7 cellular contexts compared by ENCODE assay signal in genomic region chr22:42342426-42343135, GRCh38.
DNase-seq lines count a peak whose midpoint lies in the region; ATAC-seq and TF ChIP-seq lines count a peak whose summit lies in the region.

No MANE protein-coding gene starts in this region.

- no peaks in the 10 kb centered on the region for H3K9me3 ChIP-seq in Panc1 (ENCODE audit: control insufficient read depth, insufficient read depth, low read depth, low read length)
- H3K9me3 ChIP-seq in esophagus squamous epithelium, result no peaks in the 10 kb centered on the region
- no peaks in the 10 kb centered on the region for H3K9me3 ChIP-seq in smooth muscle cell (replicated peaks; ENCODE audit: low read depth)

- H2AFZ ChIP-seq in GM23338 (no peak overlapping the region), smooth muscle cell (ENCODE audit: low read depth) (no peak overlapping the region)

- DNase-seq in GM23338 (ENCODE audit: low spot score) (no peak), Panc1 (ENCODE audit: low read depth, low spot score) (no peak), esophagus squamous epithelium (lab: John Stamatoyannopoulos, UW) (no peak), smooth muscle cell (lab: John Stamatoyannopoulos, UW; ENCODE audit: unreplicated experiment) (no peak), AG20443 (ENCODE audit: low spot score) (no peak), NCI-H2107 treated with DMSO at 0.1 percent for 48 hours (lab: John Stamatoyannopoulos, UW; ENCODE audit: unreplicated experiment) (no peak), posterior vena cava (ENCODE audit: low spot score) (no peak)

- H3K4me3 ChIP-seq in GM23338 (peak overlapping the region; percentile 49), Panc1 (ENCODE audit: low read depth in 2 of 2, low read length in 2 of 2) (peak overlapping the region; percentile 49 to 56), esophagus squamous epithelium (peak overlapping the region; percentile 32 to 69 (median 46)), smooth muscle cell (peak overlapping the region; percentile 40)

- CTCF ChIA-PET in Panc1 (lab: Charles Lee), result interaction anchor here (0.6 kb wide), 1 partner anchor 380 kb away, joined by 3 read pairs; no protein-coding TSS in a partner anchor

- POLR2A ChIA-PET in Panc1 (lab: Charles Lee), result no interaction called here

- no peak overlapping the region for H3K9ac ChIP-seq in smooth muscle cell (ENCODE audit: low read depth)

- H3K27me3 ChIP-seq in GM23338 (ENCODE audit: insufficient read depth) (peaks cover 17% of the 10 kb centered on the region), Panc1 (ENCODE audit: control insufficient read depth, insufficient read depth, low read length) (no peaks in the 10 kb centered on the region), esophagus squamous epithelium (peaks cover 0 to 44% (median 0%) of the 10 kb centered on the region in 4 donors), smooth muscle cell (ENCODE audit: low read depth) (no peaks in the 10 kb centered on the region)

- no peaks in the 10 kb centered on the region; the same call in 2 of the 3 replicates for H3K9me3 Mint-ChIP-seq in GM23338

- H3F3A ChIP-seq in GM23338 (replicated peaks; ENCODE audit: low read depth) (0 out of 2 replicates have a peak, but pooled peaks cover 5% of the 10 kb centered on the region), smooth muscle cell (ENCODE audit: low read depth) (peaks cover 12% of the 10 kb centered on the region)

- no peak for TF ChIP-seq CTCF in GM23338 (conservative IDR thresholded peaks at IDR 0.05; ENCODE audit: low read depth in 2 of 2)
- TF ChIP-seq CTCF in Panc1 (IDR thresholded peaks at IDR 0.05), result no peak
- no peak for TF ChIP-seq CTCF in esophagus squamous epithelium (IDR thresholded peaks at IDR 0.05)
- no peak for TF ChIP-seq CTCF in smooth muscle cell (IDR thresholded peaks at IDR 0.05; ENCODE audit: borderline replicate concordance, insufficient read depth, poor library complexity, severe bottlenecking)

- H3K27ac Mint-ChIP-seq in GM23338, result no peak overlapping the region

- H3K4me3 Mint-ChIP-seq in GM23338, result peak overlapping the region; percentile 68

- H4K20me1 ChIP-seq in GM23338 (replicated peaks; ENCODE audit: insufficient read depth), result no peaks in the 10 kb centered on the region; the same call in 1 of the 2 replicates
- H4K20me1 ChIP-seq in smooth muscle cell (ENCODE audit: low read depth), result no peaks in the 10 kb centered on the region

- H3K4me1 ChIP-seq in GM23338 (ENCODE audit: insufficient read depth), result peaks cover 20% of the 10 kb centered on the region
- H3K4me1 ChIP-seq in Panc1 (ENCODE audit: control insufficient read depth, insufficient read depth, low read length), result peaks cover 16% of the 10 kb centered on the region
- H3K4me1 ChIP-seq in esophagus squamous epithelium, result peaks cover 10 to 46% (median 14%) of the 10 kb centered on the region in 3 donors
- H3K4me1 ChIP-seq in smooth muscle cell (ENCODE audit: low read depth), result peaks cover 13% of the 10 kb centered on the region

- H3K36me3 ChIP-seq in GM23338 (ENCODE audit: insufficient read depth) (no peaks in the 10 kb centered on the region), Panc1 (ENCODE audit: control insufficient read depth, insufficient read depth, low read length) (no peaks in the 10 kb centered on the region), esophagus squamous epithelium (no peaks in the 10 kb centered on the region), smooth muscle cell (ENCODE audit: low read depth) (no peaks in the 10 kb centered on the region)

- intact Hi-C loops in Panc1 (cut with micrococcal nuclease; ENCODE audit: unreplicated experiment) (no loop called here), esophagus squamous epithelium (cut with DNase I) (no loop called here), posterior vena cava (cut with DNase I) (no loop called here)

- 49 to 56% methylated on average over 10 to 11 of the region's 11 CpGs for WGBS in esophagus squamous epithelium, 2 donors
- 75% methylated on average over 11 of the region's 11 CpGs for WGBS in smooth muscle cell (ENCODE audit: low lambda C conversion rate)

- ATAC-seq in GM23338 (no peak), Panc1 (no peak)

- no peaks in the 10 kb centered on the region for H3K36me3 Mint-ChIP-seq in GM23338 (ENCODE audit: low read depth)

- H3K4me1 Mint-ChIP-seq in GM23338, result peaks cover 30% of the 10 kb centered on the region

- H3K9me2 ChIP-seq in GM23338 (ENCODE audit: insufficient read depth), result no peaks in the 10 kb centered on the region

- H3K4me2 ChIP-seq in GM23338, result peak overlapping the region; percentile 71
- peak overlapping the region; percentile 77 for H3K4me2 ChIP-seq in smooth muscle cell

- TSS peak; percentile 66 for BruUV-seq in Panc1 (replicated peaks; lab: Mats Ljungman, UMichigan)

- H3K79me2 ChIP-seq in GM23338 (replicated peaks; ENCODE audit: insufficient read depth), result peaks cover 3% of the 10 kb centered on the region
- no peaks in the 10 kb centered on the region for H3K79me2 ChIP-seq in smooth muscle cell (ENCODE audit: low read depth)

- H3K27me3 Mint-ChIP-seq in GM23338 (ENCODE audit: insufficient read depth, low read depth, poor library complexity), result peaks cover 42% of the 10 kb centered on the region

- in situ Hi-C loops in Panc1 (cut with HindIII; ENCODE audit: low pct_unique_long_range_greater_than_20kb, low sequenced_read_pairs), result no loop called here

- H3K27ac ChIP-seq in GM23338 (ENCODE audit: low read depth) (no peak overlapping the region), Panc1 (ENCODE audit: low read length) (peak overlapping the region; percentile 74), esophagus squamous epithelium (no peak overlapping the region), smooth muscle cell (ENCODE audit: low read depth) (no peak overlapping the region)

- TF ChIP-seq POLR2A in esophagus squamous epithelium (IDR thresholded peaks at IDR 0.05), result no peak

TF ChIP-seq in GM23338, 12 proteins besides CTCF, POLR2A, EP300 and RAD21:
- TF ChIP-seq ZNF114 (CRISPR knock-in tag; IDR thresholded peaks at IDR 0.05), result no peak
- no peak for TF ChIP-seq POLR2AphosphoS5 (IDR thresholded peaks at IDR 0.05; ENCODE audit: low read depth)
- TF ChIP-seq REST (IDR thresholded peaks at IDR 0.05; ENCODE audit: unreplicated experiment), result peak; percentile 42
- TF ChIP-seq EZH2phosphoT487 (IDR thresholded peaks at IDR 0.05; ENCODE audit: unreplicated experiment), result no peak
- TF ChIP-seq STAT1 (IDR thresholded peaks at IDR 0.05; ENCODE audit: unreplicated experiment), result no peak
- TF ChIP-seq NANOG (IDR thresholded peaks at IDR 0.05; ENCODE audit: borderline replicate concordance), result no peak
- no peak for TF ChIP-seq JUNB (IDR thresholded peaks at IDR 0.05; ENCODE audit: unreplicated experiment)
- TF ChIP-seq EZH2 (IDR thresholded peaks at IDR 0.05; ENCODE audit: low read depth, unreplicated experiment), result no peak
